ENCODE assay signal across 8 cellular contexts in the genomic region with DNA sequence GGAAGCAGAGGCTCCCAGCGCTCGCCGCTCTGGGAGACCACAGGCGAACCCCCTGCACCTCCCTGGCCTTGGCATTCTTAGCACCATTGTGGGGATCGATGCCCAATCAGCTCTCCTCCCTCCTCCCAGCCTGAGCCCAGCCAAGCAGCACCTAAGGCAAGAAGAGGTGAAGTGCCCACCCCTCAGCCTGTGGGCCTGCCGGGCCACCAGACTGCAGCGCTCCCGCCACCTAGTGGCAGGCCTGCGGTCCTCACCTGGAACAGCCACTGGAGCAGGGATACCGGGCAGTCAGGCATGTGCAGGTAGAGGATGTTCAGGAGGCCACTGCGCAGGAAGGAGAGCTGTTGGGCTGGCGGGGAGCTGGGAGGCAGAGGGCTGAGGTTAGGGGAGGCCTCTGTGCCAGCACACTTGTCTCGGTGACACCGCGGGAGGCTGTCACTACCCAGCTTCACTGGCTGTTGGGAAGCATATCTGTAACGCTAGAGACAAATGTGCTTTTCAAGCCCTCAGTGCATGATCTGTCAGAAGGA. TPM values are rescaled to one million over a fixed set of nuclear protein-coding genes. Genes with fewer than 3 reads are reported as not detected.
A peak's percentile ranks its signal among the peaks of the same experiment; 100 is the strongest.
DNase-seq lines count a peak whose midpoint lies in the region; ATAC-seq, FAIRE-seq and TF ChIP-seq lines count a peak whose summit lies in the region.

No MANE protein-coding gene starts in this region.

- 37 to 38% methylated on average over 16 of the region's 16 CpGs for WGBS in lung, 2 donors

- no peaks in the 10 kb centered on the region for H3K27me3 ChIP-seq in lung (ENCODE audit: control insufficient read depth, insufficient read depth)

- H3K36me3 ChIP-seq in lung (ENCODE audit: control insufficient read depth in 2 of 2, insufficient read depth in 2 of 2, low read length in 2 of 2), result no peaks in the 10 kb centered on the region

- DNase-seq in D721Med (ENCODE audit: insufficient read length, low spot score) (peak; percentile 96), NCI-H69 (lab: John Stamatoyannopoulos, UW) (peak; percentile 81), ecto neural progenitor cell (ENCODE audit: low spot score) (peak; percentile 87), lung (ENCODE audit: low spot score) (peak; percentile 75)
- peak; percentile 79 for DNase-seq in activated CD4-positive, alpha-beta memory T cell treated with anti-CD3 and anti-CD28 coated beads, Interleukin-2, amount 10 ng/mL, durations not matched to agents 7 days and 5 days
- peak; percentile 58 for DNase-seq in stimulated activated CD8-positive, alpha-beta memory T cell treated with anti-CD3 and anti-CD28 coated beads, Interleukin-12 subunit alpha, Interleukin-12 subunit beta, amount 100 ng/mL, for 4 hours (ENCODE audit: low read depth)

- H3K36me3 Mint-ChIP-seq in activated CD4-positive, alpha-beta memory T cell treated with anti-CD3 and anti-CD28 coated beads, Interleukin-2, amount 10 ng/mL, durations not matched to agents 7 days and 5 days (ENCODE audit: low read depth), result no peaks in the 10 kb centered on the region

- no peak for FAIRE-seq in D721Med (lab: Jason Lieb, UNC)

- TF ChIP-seq CTCF in D721Med (IDR thresholded peaks at IDR 0.05; ENCODE audit: insufficient read depth, missing control alignments) (peak; percentile 96), lung (IDR thresholded peaks at IDR 0.05; ENCODE audit: control extremely low read depth, extremely low read depth) (peak; percentile 95)

- no peak overlapping the region for H3K27ac Mint-ChIP-seq in activated CD4-positive, alpha-beta memory T cell treated with anti-CD3 and anti-CD28 coated beads, Interleukin-2, amount 10 ng/mL, durations not matched to agents 7 days and 5 days

- no peak overlapping the region for H3K27ac ChIP-seq in lung (ENCODE audit: low read depth in 1 of 2, low read length in 1 of 2)

- H3K9me3 ChIP-seq in lung (ENCODE audit: control insufficient read depth in 2 of 2, insufficient read depth in 1 of 2, low read length in 1 of 2), result no peaks in the 10 kb centered on the region

- peaks cover 28% of the 10 kb centered on the region for H3K4me1 Mint-ChIP-seq in activated CD4-positive, alpha-beta memory T cell treated with anti-CD3 and anti-CD28 coated beads, Interleukin-2, amount 10 ng/mL, durations not matched to agents 7 days and 5 days

- ATAC-seq in HG03025 (IDR thresholded peaks at IDR 0.05; ENCODE audit: low FRiP score, unreplicated experiment) (peak; percentile 68), lung (ENCODE audit: insufficient read depth, low FRiP score) (peak; percentile 72), HG03196 (IDR thresholded peaks at IDR 0.05; ENCODE audit: unreplicated experiment) (no peak)

- H3K9me3 Mint-ChIP-seq in activated CD4-positive, alpha-beta memory T cell treated with anti-CD3 and anti-CD28 coated beads, Interleukin-2, amount 10 ng/mL, durations not matched to agents 7 days and 5 days, result no peaks in the 10 kb centered on the region

- POLR2A ChIA-PET in activated CD4-positive, alpha-beta memory T cell treated with anti-CD3 and anti-CD28 coated beads, Interleukin-2, amount 10 ng/mL, durations not matched to agents 7 days and 5 days (lab: Charles Lee), result interaction anchor here (0.9 to 6.3 kb wide), 6 partner anchors 10 to 111 kb away, joined by 3 to 62 read pairs (median 4); a partner anchor contains a TSS

- peaks cover 0 to 6% of the 10 kb centered on the region in 2 donors for H3K4me1 ChIP-seq in lung (ENCODE audit: control insufficient read depth in 2 of 2, insufficient read depth in 2 of 2, low read length in 2 of 2)

- H3K4me3 Mint-ChIP-seq in activated CD4-positive, alpha-beta memory T cell treated with anti-CD3 and anti-CD28 coated beads, Interleukin-2, amount 10 ng/mL, durations not matched to agents 7 days and 5 days, result no peak overlapping the region

- CTCF ChIA-PET in activated CD4-positive, alpha-beta memory T cell treated with anti-CD3 and anti-CD28 coated beads, Interleukin-2, amount 10 ng/mL, durations not matched to agents 7 days and 5 days (lab: Charles Lee), result interaction anchor here (0.9 to 9.4 kb wide), 14 partner anchors 9 to 161 kb away, joined by 3 to 176 read pairs (median 6); a partner anchor contains a TSS

- no peak overlapping the region for H3K4me3 ChIP-seq in lung

- H3K27me3 Mint-ChIP-seq in activated CD4-positive, alpha-beta memory T cell treated with anti-CD3 and anti-CD28 coated beads, Interleukin-2, amount 10 ng/mL, durations not matched to agents 7 days and 5 days, result peaks cover 8% of the 10 kb centered on the region

RNA-seq across cellular contexts. Expression of a gene that starts 35.2 kb away (rescaled TPM):
- under 1 TPM; 0.48 to 0.65 TPM for total RNA-seq in activated CD4-positive, alpha-beta memory T cell treated with anti-CD3 and anti-CD28 coated beads, Interleukin-2, amount 10 ng/mL, durations not matched to agents 7 days and 5 days
- 1 to 10 TPM; 1.2 to 1.4 TPM for total RNA-seq in lung
- under 1 TPM; 0.23 to 0.43 TPM for polyA plus RNA-seq in lung
